8 cellular contexts compared by ENCODE assay signal in the genomic region with DNA sequence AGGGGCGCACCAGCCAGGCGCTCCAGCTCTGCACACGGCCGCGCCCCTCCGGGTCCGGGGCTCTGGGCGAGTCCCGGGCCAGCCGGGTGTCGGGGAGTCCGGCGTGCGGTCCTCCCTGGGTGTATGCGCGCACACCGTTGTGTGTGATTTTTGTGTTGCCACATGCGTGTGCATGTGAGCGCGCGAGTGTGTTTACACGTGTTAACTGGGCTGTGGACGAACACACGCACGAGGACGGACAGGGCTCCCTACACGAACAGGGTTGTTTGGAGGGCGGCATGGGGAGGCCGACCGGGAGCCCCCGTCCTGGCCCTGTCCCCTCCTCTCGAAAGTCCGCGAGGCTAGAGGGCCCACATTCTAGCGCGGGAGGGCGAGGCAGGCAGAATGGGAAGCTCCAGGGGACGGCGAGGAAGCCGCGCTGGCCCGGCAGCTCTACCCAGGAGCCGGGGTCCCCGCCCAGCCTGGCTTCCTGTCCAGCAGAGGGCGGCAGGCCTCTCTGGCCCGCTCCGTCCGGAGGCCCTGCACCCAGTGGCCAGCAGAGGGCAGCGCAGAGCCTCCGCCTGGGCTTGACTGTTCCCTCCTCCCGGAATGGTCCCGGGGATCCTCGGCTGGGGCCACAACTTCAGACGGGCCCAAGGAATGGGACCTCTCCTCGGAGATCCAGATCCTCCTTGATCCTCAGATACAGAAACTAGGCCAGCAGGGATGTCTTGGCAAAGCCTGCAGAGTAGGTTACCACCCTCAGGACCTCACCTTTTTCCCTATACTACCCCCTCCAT. TPM values are rescaled to one million over a fixed set of nuclear protein-coding genes. Genes with fewer than 3 reads are reported as not detected.
DNase-seq lines count a peak whose midpoint lies in the region; ATAC-seq and TF ChIP-seq lines count a peak whose summit lies in the region.

No MANE protein-coding gene starts in this region.

- peaks cover 9% of the 10 kb centered on the region for H3K79me1 ChIP-seq in neuronal stem cell (ENCODE audit: low read depth, low read length)

- peak overlapping the region; percentile 95 for H2AFZ ChIP-seq in neuronal stem cell (ENCODE audit: low read length)

- H3K14ac ChIP-seq in neuronal stem cell (ENCODE audit: low read length) = peak overlapping the region; percentile 85

- TF ChIP-seq EP300 in gastroesophageal sphincter (IDR thresholded peaks at IDR 0.05) = no peak

- WGBS in gastroesophageal sphincter (ENCODE audit: low coverage in 1 of 2), 2 donors = 7% methylated on average over 6 of the region's 55 CpGs; no CpG with 5 or more reads in 1 of the 2 donors
- WGBS in neuronal stem cell (ENCODE audit: extremely low coverage in 2 of 2, insufficient read length in 2 of 2, insufficient replicate concordance in 1 of 2), 2 donors = no CpG with 5 or more reads among the region's 55 CpGs

- TF ChIP-seq POLR2A in gastroesophageal sphincter (IDR thresholded peaks at IDR 0.05) = no peak

- H3K18ac ChIP-seq in neuronal stem cell (ENCODE audit: low read length) = peak overlapping the region; percentile 98

- H3K27ac ChIP-seq in gastroesophageal sphincter (peak overlapping the region in 1 of 4 donors; percentile 24), neuronal stem cell (replicated peaks; ENCODE audit: low read length) (peak overlapping the region; percentile 79), substantia nigra (ENCODE audit: low read depth, low read length, poor library complexity, severe bottlenecking) (peak overlapping the region; percentile 53)

- H3K27me3 ChIP-seq in gastroesophageal sphincter = peaks cover 69% of the 10 kb centered on the region
- peaks cover 0 to 28% (median 12%) of the 10 kb centered on the region in 3 experiments for H3K27me3 ChIP-seq in neuronal stem cell (ENCODE audit: control insufficient read depth in 3 of 3, insufficient read depth in 3 of 3, low read depth in 1 of 3, low read length in 3 of 3)

- H3K4ac ChIP-seq in neuronal stem cell (ENCODE audit: low read length) = no peak overlapping the region

- TF ChIP-seq CTCF in gastroesophageal sphincter (IDR thresholded peaks at IDR 0.05) = peak in 3 of 4 experiments; percentile 95 to 100 (median 97)

- H2BK120ac ChIP-seq in neuronal stem cell (ENCODE audit: low read depth, low read length) = no peak overlapping the region

- H3K9me3 ChIP-seq in gastroesophageal sphincter (no peaks in the 10 kb centered on the region), neuronal stem cell (replicated peaks in 1 of 2; ENCODE audit: control insufficient read depth in 2 of 2, insufficient read depth in 1 of 2, low read depth in 1 of 2, low read length in 2 of 2) (no peaks in the 10 kb centered on the region)

- peaks cover 0 to 35% (median 10%) of the 10 kb centered on the region in 3 donors for H3K4me1 ChIP-seq in gastroesophageal sphincter
- peaks cover 30 to 34% of the 10 kb centered on the region in 2 donors for H3K4me1 ChIP-seq in neuronal stem cell (ENCODE audit: control insufficient read depth in 2 of 2, insufficient read depth in 1 of 2, low read depth in 1 of 2, low read length in 2 of 2)

- H3K36me3 ChIP-seq in gastroesophageal sphincter (no peaks in the 10 kb centered on the region), neuronal stem cell (replicated peaks in 1 of 2; ENCODE audit: control insufficient read depth in 2 of 2, insufficient read depth in 2 of 2, low read length in 2 of 2) (no peaks in the 10 kb centered on the region)

- H3K9ac ChIP-seq in neuronal stem cell (ENCODE audit: low read depth, low read length, poor library complexity) = peak overlapping the region; percentile 92

- no peak overlapping the region for H2BK5ac ChIP-seq in neuronal stem cell (ENCODE audit: low read length)

- peak overlapping the region; percentile 34 for H4K91ac ChIP-seq in neuronal stem cell (ENCODE audit: low read depth, low read length, poor library complexity)

- H4K8ac ChIP-seq in neuronal stem cell (ENCODE audit: low read depth, low read length) = no peak overlapping the region

- H3K4me3 ChIP-seq in gastroesophageal sphincter = peak overlapping the region; percentile 24 to 61
- peak overlapping the region; percentile 69 to 82 for H3K4me3 ChIP-seq in neuronal stem cell (ENCODE audit: low read length in 2 of 2)

- H3K4me2 ChIP-seq in neuronal stem cell (ENCODE audit: insufficient read depth, low read length, poor library complexity, severe bottlenecking) = peak overlapping the region; percentile 99

- peak overlapping the region; percentile 79 for H2BK12ac ChIP-seq in neuronal stem cell (ENCODE audit: low read length)

- peak overlapping the region; percentile 70 for H3K23ac ChIP-seq in neuronal stem cell (ENCODE audit: low read depth, low read length, poor library complexity)

- ATAC-seq in GM19351 (IDR thresholded peaks at IDR 0.05; ENCODE audit: unreplicated experiment) (peak; percentile 79), gastroesophageal sphincter (peak; percentile 93)

- peak overlapping the region; percentile 38 for H2AK5ac ChIP-seq in neuronal stem cell (ENCODE audit: low read depth, low read length)

- peak; percentile 24 to 91 (median 80) for DNase-seq in C1 segment of cervical spinal cord (lab: John Stamatoyannopoulos, UW)
- DNase-seq in HuH-7.5 (ENCODE audit: low spot score) = peak; percentile 100
- peak; percentile 90 for DNase-seq in RPMI8226
- peak; percentile 60 for DNase-seq in activated naive CD4-positive, alpha-beta T cell treated with Interleukin-2 at 50 U/mL for 16 hours
- DNase-seq in neuronal stem cell (ENCODE audit: low spot score) = peak; percentile 90
- peak; percentile 21 to 96 (median 84) for DNase-seq in substantia nigra (lab: John Stamatoyannopoulos, UW)

- peak overlapping the region; percentile 71 for H2BK15ac ChIP-seq in neuronal stem cell (ENCODE audit: low read length)

RNA-seq across cellular contexts. Expression of a gene that starts 0.6 kb away (rescaled TPM):
- total RNA-seq in gastroesophageal sphincter = under 1 TPM; 0.13 to 0.87 (median 0.35) TPM
- polyA plus RNA-seq in neuronal stem cell (2013, experiment 1 of 2) = 61.3 TPM
- 62.0 TPM for polyA plus RNA-seq in neuronal stem cell (2013, experiment 2 of 2)
